ENCODE assay signal across 18 cellular contexts in the genomic region with DNA sequence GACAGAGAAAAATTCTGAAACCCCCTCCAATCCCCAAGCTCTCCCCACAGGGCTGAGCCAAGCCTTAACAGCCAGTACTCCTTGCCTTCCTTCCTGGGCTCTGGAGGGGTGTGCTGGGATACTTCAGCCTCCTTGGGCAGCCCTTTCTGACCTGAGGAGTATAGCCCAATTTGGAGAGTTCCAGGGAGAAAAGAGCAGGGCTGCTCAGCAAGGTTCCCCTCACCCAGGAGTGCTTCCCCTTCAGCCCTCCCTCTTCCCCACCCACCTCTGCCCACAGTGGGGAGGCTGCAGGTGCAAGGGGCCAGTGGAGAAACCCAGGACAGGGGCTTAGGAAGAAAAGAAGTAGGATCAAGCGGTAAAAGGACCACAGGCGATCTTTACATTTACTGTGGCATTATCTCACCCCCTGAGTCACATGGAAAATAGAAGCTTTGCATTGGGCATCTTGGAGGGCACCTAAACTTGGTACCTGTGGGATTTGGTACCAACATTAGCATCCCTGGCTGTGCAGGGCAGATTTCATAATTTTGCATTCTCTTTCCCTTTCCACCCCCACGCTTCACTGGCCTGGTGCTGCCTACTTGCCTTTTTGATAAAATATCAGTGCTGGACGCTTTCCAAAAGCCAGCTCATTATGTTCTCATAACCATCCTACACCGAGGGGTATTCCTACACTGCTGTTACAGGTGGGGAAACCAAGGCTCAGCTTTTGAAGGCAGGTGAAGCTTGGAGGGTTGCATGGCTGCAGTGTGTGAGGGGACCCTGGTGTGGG. TPM values are rescaled to one million over a fixed set of nuclear protein-coding genes. Genes with fewer than 3 reads are reported as not detected.
A peak's percentile ranks its signal among the peaks of the same experiment; 100 is the strongest.
DNase-seq lines count a peak whose midpoint lies in the region; TF ChIP-seq lines count a peak whose summit lies in the region.
"Had no signal": no experiment of that assay in that cellular context is flagged by ENCODE, and none has a peak within 500 bp of the region (broad histone marks: within the 10 kb centered on the region; RNA-seq: fewer than 3 reads in every experiment).

No MANE protein-coding gene starts in this region.

- H3K4me1 ChIP-seq in breast epithelium, result peaks cover 4 to 11% of the 10 kb centered on the region in 2 donors
- H3K4me1 ChIP-seq in prostate gland (replicated peaks), result peaks cover 6% of the 10 kb centered on the region

- intact Hi-C loops in MCF 10A (cut with micrococcal nuclease) (no loop called here), breast epithelium (cut with DNase I; ENCODE audit: low total_unique reads) (loop anchor here (5.0 kb wide), 1 partner anchor 93 kb away; no protein-coding TSS in a partner anchor), dorsolateral prefrontal cortex (cut with DNase I) (loop anchor here in 1 of 2 donors (5.0 kb wide), 1 partner anchor 87 kb away; no protein-coding TSS in a partner anchor), prostate gland (cut with DNase I) (no loop called here)

- no TSS peak for BruUV-seq in MCF 10A (replicated peaks; lab: Mats Ljungman, UMichigan)

- peaks cover 0 to 11% of the 10 kb centered on the region in 2 donors for H3K27me3 ChIP-seq in breast epithelium
- H3K27me3 ChIP-seq in dorsolateral prefrontal cortex, result no peaks in the 10 kb centered on the region
- peaks cover 14% of the 10 kb centered on the region for H3K27me3 ChIP-seq in prostate gland (replicated peaks; ENCODE audit: insufficient read depth)

- no peak overlapping the region for H3K4me3 Mint-ChIP-seq in MCF 10A (ENCODE audit: unreplicated experiment)
- no peak overlapping the region for H3K4me3 Mint-ChIP-seq in type B pancreatic cell
- H3K4me3 Mint-ChIP-seq: activated naive CD4-positive, alpha-beta T cell treated with anti-CD3 and anti-CD28 coated beads, Interleukin-2, amount 50 U/mL, for 24 hours; mesothelial cell of epicardium; WTC11 had no signal

- H3K9me3 Mint-ChIP-seq in MCF 10A (ENCODE audit: unreplicated experiment) (no peaks in the 10 kb centered on the region), type B pancreatic cell (no peaks in the 10 kb centered on the region)
- H3K9me3 Mint-ChIP-seq: activated naive CD4-positive, alpha-beta T cell treated with anti-CD3 and anti-CD28 coated beads, Interleukin-2, amount 50 U/mL, for 24 hours; mesothelial cell of epicardium; WTC11 had no signal

- CTCF ChIA-PET in MCF 10A (lab: Yijun Ruan, JAX), result interaction anchor here (0.7 to 10.9 kb wide), 14 partner anchors 7 to 144 kb away, joined by 3 to 103 read pairs (median 5); no protein-coding TSS in a partner anchor

- H3K27me3 Mint-ChIP-seq in MCF 10A (ENCODE audit: insufficient read depth, unreplicated experiment) (peaks cover 43% of the 10 kb centered on the region), type B pancreatic cell (peaks cover 88% of the 10 kb centered on the region)

- no peak for TF ChIP-seq CTCF in MCF 10A (IDR thresholded peaks at IDR 0.05; ENCODE audit: unreplicated experiment)
- no peak for TF ChIP-seq CTCF in breast epithelium (IDR thresholded peaks at IDR 0.05)
- TF ChIP-seq CTCF in dorsolateral prefrontal cortex (IDR thresholded peaks at IDR 0.05 in 54 of 56, conservative IDR thresholded peaks at IDR 0.05 in 2 of 56; ENCODE audit: low read depth in 1 of 56, partially characterized antibody in 56 of 56), result no peak
- no peak for TF ChIP-seq CTCF in type B pancreatic cell (conservative IDR thresholded peaks at IDR 0.05)
- no peak for TF ChIP-seq CTCF in prostate gland (IDR thresholded peaks at IDR 0.05)

- H3K9me3 ChIP-seq in breast epithelium, result no peaks in the 10 kb centered on the region
- H3K9me3 ChIP-seq in prostate gland, result no peaks in the 10 kb centered on the region
- H3K9me3 ChIP-seq: neutrophil, tibial nerve had no signal

- no peaks in the 10 kb centered on the region for H3K36me3 ChIP-seq in breast epithelium
- no peaks in the 10 kb centered on the region for H3K36me3 ChIP-seq in prostate gland
- H3K36me3 ChIP-seq: neutrophil, tibial nerve had no signal

- H3K4me3 ChIP-seq in breast epithelium (no peak overlapping the region), dorsolateral prefrontal cortex (no peak overlapping the region), prostate gland (no peak overlapping the region)
- H3K4me3 ChIP-seq: tibial nerve had no signal

- H3K4me1 Mint-ChIP-seq in MCF 10A (ENCODE audit: insufficient read depth, unreplicated experiment) (peaks cover 18% of the 10 kb centered on the region), type B pancreatic cell (ENCODE audit: unreplicated experiment) (peaks cover 15% of the 10 kb centered on the region)

- no peaks in the 10 kb centered on the region for H3K36me3 Mint-ChIP-seq in MCF 10A (ENCODE audit: insufficient read depth, unreplicated experiment)
- H3K36me3 Mint-ChIP-seq in type B pancreatic cell, result no peaks in the 10 kb centered on the region
- H3K36me3 Mint-ChIP-seq: activated naive CD4-positive, alpha-beta T cell treated with anti-CD3 and anti-CD28 coated beads, Interleukin-2, amount 50 U/mL, for 24 hours; mesothelial cell of epicardium; WTC11 had no signal

- no peak for TF ChIP-seq POLR2A in breast epithelium (IDR thresholded peaks at IDR 0.05)
- TF ChIP-seq POLR2A in prostate gland (IDR thresholded peaks at IDR 0.05), result no peak

- POLR2A ChIA-PET in MCF 10A (lab: Yijun Ruan, JAX), result interaction anchor here (0.6 to 1.5 kb wide), 2 partner anchors 8 to 1882 kb away, joined by 4 to 5 read pairs; no protein-coding TSS in a partner anchor

- H3K27ac Mint-ChIP-seq in MCF 10A (ENCODE audit: low read depth, unreplicated experiment) (no peak overlapping the region), type B pancreatic cell (no peak overlapping the region)
- H3K27ac Mint-ChIP-seq: activated naive CD4-positive, alpha-beta T cell treated with anti-CD3 and anti-CD28 coated beads, Interleukin-2, amount 50 U/mL, for 24 hours; mesothelial cell of epicardium; WTC11 had no signal

- WGBS in prostate gland, result 62% methylated on average over 5 of the region's 5 CpGs

- DNase-seq in MCF 10A (ENCODE audit: unreplicated experiment) (peak; percentile 71), breast epithelium (ENCODE audit: low spot score in 2 of 2) (no peak), NCI-H1105 treated with DMSO at 0.1 percent for 48 hours (lab: John Stamatoyannopoulos, UW) (peak; percentile 25), dorsolateral prefrontal cortex (no peak), type B pancreatic cell (ENCODE audit: extremely low spot score, unreplicated experiment) (peak; percentile 52), prostate gland (ENCODE audit: low spot score) (no peak), T-helper 2 cell (no peak)
- no peak for DNase-seq in stimulated activated CD4-positive, alpha-beta T cell treated with anti-CD3 and anti-CD28 coated beads, Interleukin-12 subunit alpha, Interleukin-12 subunit beta, amount 100 ng/mL, for 4 hours
- DNase-seq: caudate nucleus; DMS53; H7; NCI-H510A; stimulated activated CD4-positive, alpha-beta T cell treated with anti-CD3 and anti-CD28 coated beads, Interleukin-4, amount 100 ng/mL, for 24 hours had no signal

- H3K27ac ChIP-seq in breast epithelium (no peak overlapping the region), dorsolateral prefrontal cortex (peak overlapping the region in 48 of 59 donors; percentile 5 to 100 (median 88)), prostate gland (no peak overlapping the region)
- H3K27ac ChIP-seq: neutrophil, tibial nerve had no signal

RNA-seq across cellular contexts. Expression of a gene that starts 2.8 kb away (rescaled TPM):
- total RNA-seq in MCF 10A (2022) (0.26 and 0.34 TPM in 2 replicates), breast epithelium (10 to 100 TPM in 1 of 3 donors, 1 to 10 TPM in 1, under 1 TPM in 1; 0.64 to 14.5 (median 5.2) TPM), dorsolateral prefrontal cortex (100 to 1,000 TPM in 3 of 120 experiments, 10 to 100 TPM in 117; 45.1 to 109 (median 75.9) TPM), type B pancreatic cell (ENCODE audit: low replicate concordance) (0.40 and 2.7 TPM in 2 replicates), prostate gland (10 to 100 TPM in 1 of 2 donors, under 1 TPM in 1; 0.27 to 47.3 TPM)

RNA-seq across cellular contexts. Expression of a gene that starts 38.9 kb away (rescaled TPM):
- total RNA-seq in MCF 10A (2022) (not detected in 2 replicates), breast epithelium (not detected), dorsolateral prefrontal cortex (under 1 TPM in 21 of 120 experiments, not detected in 99; 0.26 to 0.91 (median 0.38) TPM), type B pancreatic cell (ENCODE audit: low replicate concordance) (2.1 TPM in 1 of 2 replicates, not detected in the other), prostate gland (1 to 10 TPM in 1 of 2 donors, not detected in 1; 4.4 TPM)
- total RNA-seq: H7, mesothelial cell of epicardium, tibial nerve, WTC11 had no signal

RNA-seq across cellular contexts. Expression of a gene that starts 50.9 kb away (rescaled TPM):
- total RNA-seq in MCF 10A (2022) (not detected in 2 replicates), breast epithelium (under 1 TPM in 1 of 3 donors, not detected in 2; 0.66 TPM), dorsolateral prefrontal cortex (1 to 10 TPM in 11 of 120 experiments, under 1 TPM in 54, not detected in 55; 0.24 to 4.4 (median 0.48) TPM), type B pancreatic cell (ENCODE audit: low replicate concordance) (1.6 TPM in 1 of 2 replicates, not detected in the other), prostate gland (1 to 10 TPM in 1 of 2 donors, not detected in 1; 7.7 TPM)
- total RNA-seq: H7, mesothelial cell of epicardium, tibial nerve, WTC11 had no signal

Comparison
In these comparisons a context has a peak if more than half of its experiments do, and no peak if none do; other contexts are left out.
1. DNase-seq: peak in MCF 10A (single experiment), NCI-H1105 treated with DMSO at 0.1 percent for 48 hours (single experiment) and type B pancreatic cell (single experiment); none in breast epithelium (0 of 2), dorsolateral prefrontal cortex (0 of 10), prostate gland (single experiment), stimulated activated CD4-positive, alpha-beta T cell treated with anti-CD3 and anti-CD28 coated beads, Interleukin-12 subunit alpha, Interleukin-12 subunit beta, amount 100 ng/mL, for 4 hours (single experiment) and T-helper 2 cell (0 of 5).
2. H3K27ac ChIP-seq: peak in dorsolateral prefrontal cortex (48 of 59); none in breast epithelium (0 of 2) and prostate gland (0 of 2).